ENCODE assay signal across 8 cellular contexts in genomic region chr17:28371245-28372202, GRCh38. TPM values are rescaled to one million over a fixed set of nuclear protein-coding genes. Genes with fewer than 3 reads are reported as not detected.
DNase-seq lines count a peak whose midpoint lies in the region; ATAC-seq lines count a peak whose summit lies in the region.

TSS of gene SARM1 (plus strand) at chr17:28371694. CDS start at chr17:28372033, 339 bp downstream.

- peak within 1 kb of the TSS; percentile 85 for H3K27ac Mint-ChIP-seq in activated CD8-positive, alpha-beta T cell treated with anti-CD3 and anti-CD28 coated beads, Interleukin-2, amount 10 ng/mL, durations not matched to agents 7 days and 5 days
- peak within 1 kb of the TSS; percentile 83 for H3K27ac Mint-ChIP-seq in memory B cell

- ATAC-seq in HG03045 (IDR thresholded peaks at IDR 0.05; ENCODE audit: unreplicated experiment) (peak; percentile 80), memory B cell (ENCODE audit: low read depth) (peak; percentile 89)
- peak; percentile 94 for ATAC-seq in activated CD8-positive, alpha-beta T cell treated with anti-CD3 and anti-CD28 coated beads, Interleukin-2, amount 10 ng/mL, durations not matched to agents 7 days and 5 days

- 0 to 1% methylated on average over 80 of the region's 80 CpGs for WGBS in ectodermal cell, 2 experiments

- no peaks in the 10 kb centered on the region for H3K27me3 Mint-ChIP-seq in activated CD8-positive, alpha-beta T cell treated with anti-CD3 and anti-CD28 coated beads, Interleukin-2, amount 10 ng/mL, durations not matched to agents 7 days and 5 days (ENCODE audit: low read depth)
- no peaks in the 10 kb centered on the region for H3K27me3 Mint-ChIP-seq in memory B cell

- peaks cover 13% of the 10 kb centered on the region for H3K4me1 ChIP-seq in ectodermal cell (ENCODE audit: control insufficient read depth, insufficient read depth, low read length)

- H3K36me3 ChIP-seq in ectodermal cell (ENCODE audit: control insufficient read depth, insufficient read depth, low read length), result no peaks in the 10 kb centered on the region

- H3K27ac ChIP-seq in ectodermal cell (ENCODE audit: insufficient read depth, low read depth, low read length, poor library complexity, severe bottlenecking), result peak within 1 kb of the TSS; percentile 56

- H3K4me1 Mint-ChIP-seq in activated CD8-positive, alpha-beta T cell treated with anti-CD3 and anti-CD28 coated beads, Interleukin-2, amount 10 ng/mL, durations not matched to agents 7 days and 5 days (ENCODE audit: low read depth), result peaks cover 21% of the 10 kb centered on the region
- H3K4me1 Mint-ChIP-seq in memory B cell, result peaks cover 21% of the 10 kb centered on the region

- DNase-seq in NOMO-1 treated with dmso at 0.1 percent for 144 hours (lab: John Stamatoyannopoulos, UW; ENCODE audit: unreplicated experiment) (peak; percentile 6), NOMO-1 treated with DMSO at 0.1 percent for 48 hours (lab: John Stamatoyannopoulos, UW; ENCODE audit: unreplicated experiment) (no peak), NCI-H510A (lab: John Stamatoyannopoulos, UW) (peak; percentile 89), memory B cell (ENCODE audit: low spot score in 2 of 2) (peak; percentile 73 to 74)
- peak; percentile 93 for DNase-seq in activated CD8-positive, alpha-beta T cell treated with anti-CD3 and anti-CD28 coated beads, Interleukin-2, amount 10 ng/mL, durations not matched to agents 7 days and 5 days
- peak; percentile 67 to 73 (median 73) for DNase-seq in stimulated activated CD4-positive, alpha-beta T cell treated with anti-CD3 and anti-CD28 coated beads, TNF-alpha, amount 100 ng/mL, for 4 hours (ENCODE audit: low read depth in 3 of 3)

- H3K36me3 Mint-ChIP-seq in activated CD8-positive, alpha-beta T cell treated with anti-CD3 and anti-CD28 coated beads, Interleukin-2, amount 10 ng/mL, durations not matched to agents 7 days and 5 days (ENCODE audit: low read depth), result peaks cover 4% of the 10 kb centered on the region
- H3K36me3 Mint-ChIP-seq in memory B cell, result peaks cover under 1% of the 10 kb centered on the region

- CTCF ChIA-PET in activated CD8-positive, alpha-beta T cell treated with anti-CD3 and anti-CD28 coated beads, Interleukin-2, amount 10 ng/mL, durations not matched to agents 7 days and 5 days (lab: Charles Lee), result interaction anchor here (1.7 kb wide), 1 partner anchor 177 kb away, joined by 4 read pairs; no protein-coding TSS in a partner anchor

- H3K4me3 ChIP-seq in ectodermal cell (ENCODE audit: insufficient read depth, low read depth, low read length), result peak within 1 kb of the TSS; percentile 46

- H3K27me3 ChIP-seq in ectodermal cell (ENCODE audit: control insufficient read depth, insufficient read depth, low read length, poor library complexity, severe bottlenecking), result peaks cover 34% of the 10 kb centered on the region

- H3K9me3 Mint-ChIP-seq in activated CD8-positive, alpha-beta T cell treated with anti-CD3 and anti-CD28 coated beads, Interleukin-2, amount 10 ng/mL, durations not matched to agents 7 days and 5 days (ENCODE audit: insufficient read depth), result no peaks in the 10 kb centered on the region
- no peaks in the 10 kb centered on the region for H3K9me3 Mint-ChIP-seq in memory B cell

- H3K4me3 Mint-ChIP-seq in activated CD8-positive, alpha-beta T cell treated with anti-CD3 and anti-CD28 coated beads, Interleukin-2, amount 10 ng/mL, durations not matched to agents 7 days and 5 days, result peak within 1 kb of the TSS; percentile 87
- peak within 1 kb of the TSS; percentile 97 for H3K4me3 Mint-ChIP-seq in memory B cell

- H3K9me3 ChIP-seq in ectodermal cell (ENCODE audit: control insufficient read depth, low read length), result no peaks in the 10 kb centered on the region

- POLR2A ChIA-PET in activated CD8-positive, alpha-beta T cell treated with anti-CD3 and anti-CD28 coated beads, Interleukin-2, amount 10 ng/mL, durations not matched to agents 7 days and 5 days (lab: Charles Lee), result interaction anchor here (1.2 to 7.4 kb wide), 3 partner anchors 13 to 59 kb away, joined by 3 to 45 read pairs (median 20); partner anchors contain the start of gene POLDIP2

RNA-seq across cellular contexts. Expression of gene SARM1, which starts in this region (rescaled TPM):
- total RNA-seq in activated CD8-positive, alpha-beta T cell treated with anti-CD3 and anti-CD28 coated beads, Interleukin-2, amount 10 ng/mL, durations not matched to agents 7 days and 5 days, result 10 to 100 TPM; 16.2 to 20.0 TPM
- 8.2 TPM for polyA plus RNA-seq in ectodermal cell (2013, experiment 1 of 4)
- polyA plus RNA-seq in ectodermal cell (2013, experiment 2 of 4), result 9.3 TPM
- polyA plus RNA-seq in ectodermal cell (2013, experiment 3 of 4), result 4.6 TPM
- 6.4 TPM for polyA plus RNA-seq in ectodermal cell (2013, experiment 4 of 4)
